Comparison of ENCODE assay signal across 12 cellular contexts in the genomic region with DNA sequence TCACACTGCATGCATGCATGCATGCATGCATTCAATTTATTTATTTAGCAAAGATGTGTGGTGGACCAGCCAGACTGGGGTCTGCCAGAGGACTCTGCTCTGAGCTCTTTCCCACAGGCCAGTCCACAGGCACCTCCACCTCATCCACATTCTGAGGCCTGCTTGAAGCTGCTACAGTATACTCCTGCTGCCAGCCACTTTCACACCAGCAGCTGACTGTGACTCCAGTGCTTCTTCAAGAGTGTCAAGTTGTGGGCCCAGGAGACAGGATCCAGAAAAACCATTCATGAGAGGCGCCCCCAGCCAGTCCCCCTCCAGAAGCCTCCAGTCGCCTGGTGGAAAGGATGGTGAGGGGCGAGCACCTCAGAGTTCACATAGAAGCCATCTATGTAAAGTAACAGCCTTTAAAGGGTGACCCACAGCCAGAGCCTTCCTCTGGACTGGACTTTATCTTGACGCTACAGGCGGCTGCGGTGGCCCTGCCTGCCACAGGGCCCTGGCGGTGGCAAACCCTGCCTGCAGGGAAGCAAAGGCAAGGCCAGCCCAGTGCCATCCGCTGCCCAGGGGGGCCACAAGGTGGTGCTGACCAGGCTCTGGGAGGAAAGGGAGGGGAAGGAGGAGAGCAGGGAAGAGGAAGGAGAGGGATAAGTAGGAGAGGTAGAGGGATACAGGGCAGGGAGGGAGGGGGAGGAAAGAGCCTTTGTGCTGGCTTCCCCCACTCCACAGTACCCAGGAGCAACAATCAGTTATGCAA. TPM values are rescaled to one million over a fixed set of nuclear protein-coding genes. Genes with fewer than 3 reads are reported as not detected.
DNase-seq lines count a peak whose midpoint lies in the region; ATAC-seq and TF ChIP-seq lines count a peak whose summit lies in the region.
"Had no signal": no experiment of that assay in that cellular context is flagged by ENCODE, and none has a peak within 500 bp of the region (broad histone marks: within the 10 kb centered on the region; RNA-seq: fewer than 3 reads in every experiment).

No MANE protein-coding gene starts in this region.

- no peak for TF ChIP-seq RAD21 in liver (IDR thresholded peaks at IDR 0.05)

- no peak for TF ChIP-seq POLR2A in tibial nerve (IDR thresholded peaks at IDR 0.05)

- TF ChIP-seq EP300 in tibial nerve (IDR thresholded peaks at IDR 0.05), result no peak

- H3K4me3 ChIP-seq in AG10803 (ENCODE audit: low read length) (no peak overlapping the region), liver (ENCODE audit: low read depth in 1 of 3, low read length in 3 of 3) (no peak overlapping the region), tibial nerve (no peak overlapping the region)
- H3K4me3 ChIP-seq: SJSA1 had no signal

- CTCF ChIA-PET in activated naive CD4-positive, alpha-beta T cell treated with anti-CD3 and anti-CD28 coated beads for 36 hours (lab: Charles Lee), result interaction anchor here (0.8 kb wide), 1 partner anchor 27 kb away, joined by 3 read pairs; no protein-coding TSS in a partner anchor

- H3K9ac ChIP-seq in liver (ENCODE audit: low read depth in 1 of 2, low read length in 2 of 2), result no peak overlapping the region

- no peaks in the 10 kb centered on the region for H3K27me3 Mint-ChIP-seq in IgD-negative memory B cell
- no peaks in the 10 kb centered on the region for H3K27me3 Mint-ChIP-seq in central memory CD8-positive, alpha-beta T cell
- H3K27me3 Mint-ChIP-seq in activated naive CD4-positive, alpha-beta T cell treated with anti-CD3 and anti-CD28 coated beads for 36 hours (ENCODE audit: low read depth), result no peaks in the 10 kb centered on the region
- H3K27me3 Mint-ChIP-seq: activated CD4-positive, alpha-beta T cell treated with anti-CD3 and anti-CD28 coated beads for 36 hours had no signal

- H3K9me3 Mint-ChIP-seq in IgD-negative memory B cell, result no peaks in the 10 kb centered on the region
- no peaks in the 10 kb centered on the region for H3K9me3 Mint-ChIP-seq in central memory CD8-positive, alpha-beta T cell
- no peaks in the 10 kb centered on the region for H3K9me3 Mint-ChIP-seq in activated naive CD4-positive, alpha-beta T cell treated with anti-CD3 and anti-CD28 coated beads for 36 hours

- TF ChIP-seq CTCF in AG10803 (conservative IDR thresholded peaks at IDR 0.05; ENCODE audit: low read length) (peak; percentile 12; the same call in 1 of the 2 replicates), liver (IDR thresholded peaks at IDR 0.05; ENCODE audit: low read depth, low read length, missing input control) (no peak), tibial nerve (IDR thresholded peaks at IDR 0.05) (no peak)

- no peaks in the 10 kb centered on the region for H3K9me3 ChIP-seq in liver (ENCODE audit: control insufficient read depth in 4 of 4, low read length in 3 of 4)
- no peaks in the 10 kb centered on the region for H3K9me3 ChIP-seq in tibial nerve
- H3K9me3 ChIP-seq: SJSA1 had no signal

- peaks cover 3% of the 10 kb centered on the region for H3K36me3 Mint-ChIP-seq in IgD-negative memory B cell
- H3K36me3 Mint-ChIP-seq in central memory CD8-positive, alpha-beta T cell (ENCODE audit: insufficient read depth), result peaks cover 8% of the 10 kb centered on the region
- H3K36me3 Mint-ChIP-seq in activated naive CD4-positive, alpha-beta T cell treated with anti-CD3 and anti-CD28 coated beads for 36 hours (ENCODE audit: low read depth), result peaks cover 2% of the 10 kb centered on the region

- no peaks in the 10 kb centered on the region for H3K36me3 ChIP-seq in liver (ENCODE audit: control insufficient read depth in 4 of 4, insufficient read depth in 3 of 4, low read depth in 1 of 4, low read length in 3 of 4)
- peaks cover 0 to 2% (median 0%) of the 10 kb centered on the region in 3 donors for H3K36me3 ChIP-seq in tibial nerve

- ATAC-seq in central memory CD8-positive, alpha-beta T cell (replicated peaks; ENCODE audit: extremely low read depth, poor library complexity, severe bottlenecking), result no peak
- ATAC-seq in GM19324 (IDR thresholded peaks at IDR 0.05; ENCODE audit: low FRiP score, unreplicated experiment) (no peak), HG02798 (IDR thresholded peaks at IDR 0.05; ENCODE audit: poor library complexity, unreplicated experiment) (no peak)

- H3K4me1 Mint-ChIP-seq in IgD-negative memory B cell, result peaks cover 47 to 70% (median 50%) of the 10 kb centered on the region in 3 donors
- peaks cover 93% of the 10 kb centered on the region for H3K4me1 Mint-ChIP-seq in central memory CD8-positive, alpha-beta T cell
- peaks cover 84% of the 10 kb centered on the region for H3K4me1 Mint-ChIP-seq in activated naive CD4-positive, alpha-beta T cell treated with anti-CD3 and anti-CD28 coated beads for 36 hours (ENCODE audit: low read depth)

- H3K27ac ChIP-seq in liver (ENCODE audit: low read depth in 1 of 2, low read length in 2 of 2) (no peak overlapping the region), tibial nerve (no peak overlapping the region)
- H3K27ac ChIP-seq: SJSA1 had no signal

- H3K27ac Mint-ChIP-seq in IgD-negative memory B cell, result peak overlapping the region in 2 of 3 donors; percentile 76 to 94
- H3K27ac Mint-ChIP-seq in central memory CD8-positive, alpha-beta T cell (ENCODE audit: low read depth), result peak overlapping the region; percentile 83
- H3K27ac Mint-ChIP-seq in activated naive CD4-positive, alpha-beta T cell treated with anti-CD3 and anti-CD28 coated beads for 36 hours, result no peak overlapping the region

- WGBS in liver, result 66% methylated on average over 8 of the region's 8 CpGs
- 76 to 77% methylated on average over 8 of the region's 8 CpGs for WGBS in tibial nerve, 2 donors

- H3K27me3 ChIP-seq in liver (ENCODE audit: control insufficient read depth in 4 of 4, insufficient read depth in 4 of 4, low read length in 3 of 4) (no peaks in the 10 kb centered on the region), tibial nerve (no peaks in the 10 kb centered on the region)
- H3K27me3 ChIP-seq: SJSA1 had no signal

- peaks cover 25 to 53% (median 40%) of the 10 kb centered on the region in 4 donors for H3K4me1 ChIP-seq in liver (ENCODE audit: control insufficient read depth in 4 of 4, insufficient read depth in 4 of 4, low read length in 3 of 4)
- H3K4me1 ChIP-seq in tibial nerve, result peaks cover 0 to 94% (median 32%) of the 10 kb centered on the region in 4 donors

- peak overlapping the region in 2 of 4 donors; percentile 33 to 84 for H3K4me3 Mint-ChIP-seq in IgD-negative memory B cell
- H3K4me3 Mint-ChIP-seq in central memory CD8-positive, alpha-beta T cell, result no peak overlapping the region
- no peak overlapping the region for H3K4me3 Mint-ChIP-seq in activated naive CD4-positive, alpha-beta T cell treated with anti-CD3 and anti-CD28 coated beads for 36 hours
- H3K4me3 Mint-ChIP-seq: activated CD4-positive, alpha-beta T cell treated with anti-CD3 and anti-CD28 coated beads for 36 hours had no signal

- intact Hi-C loops in activated naive CD4-positive, alpha-beta T cell treated with anti-CD3 and anti-CD28 coated beads for 36 hours (cut with micrococcal nuclease), result loop anchor here (1.0 kb wide), 3 partner anchors 19 to 32 kb away; no protein-coding TSS in a partner anchor

- DNase-seq in AG10803 (ENCODE audit: low read depth) (no peak), tibial nerve (ENCODE audit: low spot score in 2 of 2) (no peak)
- no peak for DNase-seq in central memory CD8-positive, alpha-beta T cell (ENCODE audit: low spot score in 2 of 2)
- DNase-seq in activated naive CD4-positive, alpha-beta T cell treated with anti-CD3 and anti-CD28 coated beads for 36 hours, result no peak
- DNase-seq: activated CD4-positive, alpha-beta T cell treated with anti-CD3 and anti-CD28 coated beads for 36 hours; DMS79 treated with DMSO at 0.1 percent for 48 hours; NCI-H2227 treated with DMSO at 0.1 percent for 48 hours had no signal

TF ChIP-seq in liver, 16 proteins besides CTCF, POLR2A, EP300 and RAD21 (continues in another document):
- TF ChIP-seq ZBTB33 (IDR thresholded peaks at IDR 0.05) (no peak), SP1 (IDR thresholded peaks at IDR 0.05) (no peak), JUND (IDR thresholded peaks at IDR 0.05) (no peak), FOXA2 (IDR thresholded peaks at IDR 0.05) (no peak), HNF4G (IDR thresholded peaks at IDR 0.05) (no peak), TAF1 (conservative IDR thresholded peaks at IDR 0.05) (no peak), NR2F2 (IDR thresholded peaks at IDR 0.05) (no peak), YY1 (IDR thresholded peaks at IDR 0.05) (no peak), RXRA (IDR thresholded peaks at IDR 0.05) (peak in 1 of 2 donors; percentile 8), GABPA (IDR thresholded peaks at IDR 0.05 in 1 of 2, conservative IDR thresholded peaks at IDR 0.05 in 1 of 2) (no peak), FOXA1 (IDR thresholded peaks at IDR 0.05) (no peak), MAX (IDR thresholded peaks at IDR 0.05) (no peak), EGR1 (IDR thresholded peaks at IDR 0.05; ENCODE audit: low read depth in 2 of 2) (no peak)

RNA-seq across cellular contexts. Expression of gene SSBP3, which starts 30.7 kb away (rescaled TPM):
- polyA plus RNA-seq in IgD-negative memory B cell (6.6 TPM), liver (10 to 100 TPM; 16.5 to 18.0 TPM)
- total RNA-seq in liver (10 to 100 TPM in 1 of 2 donors, 1 to 10 TPM in 1; 7.7 to 24.7 TPM), tibial nerve (10 to 100 TPM; 32.0 to 70.2 (median 60.3) TPM)
- 10 to 100 TPM; 55.0 to 58.3 TPM for total RNA-seq in activated naive CD4-positive, alpha-beta T cell treated with anti-CD3 and anti-CD28 coated beads for 36 hours
